11 cellular contexts compared by ENCODE assay signal in genomic region chr2:209472386-209472832, GRCh38. TPM values are rescaled to one million over a fixed set of nuclear protein-coding genes. Genes with fewer than 3 reads are reported as not detected.
A peak's percentile ranks its signal among the peaks of the same experiment; 100 is the strongest.
DNase-seq lines count a peak whose midpoint lies in the region; ATAC-seq, FAIRE-seq and TF ChIP-seq lines count a peak whose summit lies in the region.
"Had no signal": no experiment of that assay in that cellular context is flagged by ENCODE, and none has a peak within 500 bp of the region (broad histone marks: within the 10 kb centered on the region; RNA-seq: fewer than 3 reads in every experiment).

No MANE protein-coding gene starts in this region.

- peak overlapping the region; percentile 57 for H2AFZ ChIP-seq in SK-N-SH (ENCODE audit: low read depth)

- H3K36me3 ChIP-seq in BJ (ENCODE audit: control insufficient read depth, insufficient read depth, low read length) (no peaks in the 10 kb centered on the region), SK-N-SH (replicated peaks in 1 of 2; ENCODE audit: control insufficient read depth in 1 of 2, insufficient read depth in 2 of 2, low read length in 1 of 2) (no peaks in the 10 kb centered on the region)

- TF ChIP-seq CTCF in BJ (IDR thresholded peaks at IDR 0.05; ENCODE audit: insufficient read depth, low read depth, low read length) (no peak), SK-N-SH (IDR thresholded peaks at IDR 0.05) (no peak)

- H3K9ac ChIP-seq in SK-N-SH: no peak overlapping the region

- POLR2A ChIA-PET in BJ (lab: Charles Lee) (no interaction called here), SK-N-SH (lab: Yijun Ruan, JAX) (no interaction called here)
- POLR2A ChIA-PET in naive thymus-derived CD8-positive, alpha-beta T cell (lab: Charles Lee): no interaction called here

- H3K4me2 ChIP-seq in SK-N-SH: peak overlapping the region; percentile 5; the same call in 1 of the 2 replicates

- H3K4me1 ChIP-seq in SK-N-SH (ENCODE audit: control insufficient read depth in 1 of 2, insufficient read depth in 2 of 2, low read depth in 1 of 2, low read length in 1 of 2): peaks cover 7 to 46% of the 10 kb centered on the region in 2 experiments

- H3K36me3 Mint-ChIP-seq in naive thymus-derived CD8-positive, alpha-beta T cell: no peaks in the 10 kb centered on the region
- H3K36me3 Mint-ChIP-seq in activated naive CD4-positive, alpha-beta T cell treated with anti-CD3 and anti-CD28 coated beads, Interleukin-2, amount 50 U/mL, for 72 hours: no peaks in the 10 kb centered on the region
- H3K36me3 Mint-ChIP-seq: naive B cell had no signal

- H3K4me3 ChIP-seq in BJ (ENCODE audit: low read depth, low read length) (no peak overlapping the region), SK-N-SH (ENCODE audit: low read depth in 2 of 2, low read length in 1 of 2) (no peak overlapping the region)

- no peak for TF ChIP-seq EP300 in SK-N-SH (IDR thresholded peaks at IDR 0.05; ENCODE audit: borderline replicate concordance in 1 of 2, low read depth in 1 of 2, low read length in 1 of 2)

- no peak for ATAC-seq in naive thymus-derived CD8-positive, alpha-beta T cell
- ATAC-seq in HG02571 (IDR thresholded peaks at IDR 0.05; ENCODE audit: unreplicated experiment) (no peak), GM18520 (IDR thresholded peaks at IDR 0.05; ENCODE audit: unreplicated experiment) (no peak)
- no peak for ATAC-seq in activated naive CD4-positive, alpha-beta T cell treated with anti-CD3 and anti-CD28 coated beads, Interleukin-2, amount 50 U/mL, for 72 hours

- H3K9me3 ChIP-seq in SK-N-SH: no peaks in the 10 kb centered on the region

- H3K79me2 ChIP-seq in SK-N-SH (ENCODE audit: insufficient read depth): no peaks in the 10 kb centered on the region

- peak; percentile 87 for FAIRE-seq in islet of Langerhans (lab: Jason Lieb, UNC)

- H4K20me1 ChIP-seq in SK-N-SH (ENCODE audit: insufficient read depth): no peaks in the 10 kb centered on the region

- peaks cover 0 to 13% (median 6%) of the 10 kb centered on the region in 5 donors for H3K27me3 Mint-ChIP-seq in naive thymus-derived CD8-positive, alpha-beta T cell
- H3K27me3 Mint-ChIP-seq: activated B cell treated with CpG ODN at 0.5 μM for 24 hours, naive B cell had no signal

- H3K9me2 ChIP-seq in SK-N-SH: no peaks in the 10 kb centered on the region

- DNase-seq in BJ (ENCODE audit: low read depth) (peak; percentile 41), NCI-H1436 (lab: John Stamatoyannopoulos, UW) (peak; percentile 64), SK-N-SH (no peak)
- no peak for DNase-seq in naive thymus-derived CD8-positive, alpha-beta T cell
- DNase-seq in activated naive CD4-positive, alpha-beta T cell treated with anti-CD3 and anti-CD28 coated beads, Interleukin-2, amount 50 U/mL, for 72 hours (ENCODE audit: low spot score in 2 of 2): no peak
- DNase-seq: activated B cell treated with CpG ODN at 0.5 μM for 24 hours, DND-41, naive B cell had no signal

- H3K9me3 Mint-ChIP-seq in naive thymus-derived CD8-positive, alpha-beta T cell: peaks cover 0 to 3% (median 0%) of the 10 kb centered on the region in 9 donors
- peaks cover 0 to 1% of the 10 kb centered on the region in 2 donors for H3K9me3 Mint-ChIP-seq in activated naive CD4-positive, alpha-beta T cell treated with anti-CD3 and anti-CD28 coated beads, Interleukin-2, amount 50 U/mL, for 72 hours
- H3K9me3 Mint-ChIP-seq: activated B cell treated with CpG ODN at 0.5 μM for 24 hours, naive B cell had no signal

- H3K27me3 ChIP-seq in BJ (ENCODE audit: control insufficient read depth, insufficient read depth, low read length) (no peaks in the 10 kb centered on the region), SK-N-SH (ENCODE audit: insufficient read depth) (no peaks in the 10 kb centered on the region)

- H3F3A ChIP-seq in SK-N-SH (replicated peaks; ENCODE audit: insufficient read depth): peaks cover 28% of the 10 kb centered on the region

- no peak overlapping the region for H3K4me3 Mint-ChIP-seq in naive thymus-derived CD8-positive, alpha-beta T cell
- H3K4me3 Mint-ChIP-seq: activated B cell treated with CpG ODN at 0.5 μM for 24 hours, naive B cell had no signal

- CTCF ChIA-PET in BJ (lab: Yijun Ruan, JAX) (interaction anchor here (1.1 kb wide), 1 partner anchor 9 kb away, joined by 3 read pairs; no protein-coding TSS in a partner anchor), SK-N-SH (lab: Yijun Ruan, JAX) (interaction anchor here (1.2 kb wide), 1 partner anchor 10 kb away, joined by 3 read pairs; no protein-coding TSS in a partner anchor)

- H3K4me1 Mint-ChIP-seq in naive thymus-derived CD8-positive, alpha-beta T cell: no peaks in the 10 kb centered on the region
- H3K4me1 Mint-ChIP-seq: activated B cell treated with CpG ODN at 0.5 μM for 24 hours, naive B cell had no signal

- no peak for TF ChIP-seq RAD21 in SK-N-SH (IDR thresholded peaks at IDR 0.05; ENCODE audit: low read length)

- H3K27ac ChIP-seq in SK-N-SH (ENCODE audit: low read depth in 2 of 2, low read length in 1 of 2): peak overlapping the region in 1 of 2 experiments; percentile 66; a peak in 3 of 4 replicates

- H3K27ac Mint-ChIP-seq in naive thymus-derived CD8-positive, alpha-beta T cell: no peak overlapping the region
- no peak overlapping the region for H3K27ac Mint-ChIP-seq in activated naive CD4-positive, alpha-beta T cell treated with anti-CD3 and anti-CD28 coated beads, Interleukin-2, amount 50 U/mL, for 72 hours
- H3K27ac Mint-ChIP-seq: activated B cell treated with CpG ODN at 0.5 μM for 24 hours had no signal

- 51% methylated on average over 3 of the region's 3 CpGs for WGBS in SK-N-SH (ENCODE audit: low lambda C conversion rate)

TF ChIP-seq in SK-N-SH, 30 proteins besides CTCF, POLR2A, EP300 and RAD21:
- TF ChIP-seq USF1 (IDR thresholded peaks at IDR 0.05; ENCODE audit: borderline replicate concordance, low read depth) (no peak), RXRA (IDR thresholded peaks at IDR 0.05; ENCODE audit: borderline replicate concordance, low read depth) (no peak), JUND (IDR thresholded peaks at IDR 0.05) (no peak), POLR2AphosphoS5 (IDR thresholded peaks at IDR 0.05; ENCODE audit: low read depth, low read length) (no peak), RCOR1 (IDR thresholded peaks at IDR 0.05; ENCODE audit: low read length) (no peak), GABPA (IDR thresholded peaks at IDR 0.05; ENCODE audit: low read depth) (no peak), FOSL2 (IDR thresholded peaks at IDR 0.05; ENCODE audit: borderline replicate concordance, low read depth) (0 out of 2 replicates have a peak, but pooled peaks have one; percentile 5), SIN3A (IDR thresholded peaks at IDR 0.05; ENCODE audit: borderline replicate concordance, low read depth, low read length) (no peak), PBX3 (IDR thresholded peaks at IDR 0.05) (0 out of 2 replicates have a peak, but pooled peaks have one; percentile 16)

RNA-seq across cellular contexts. Expression of gene MAP2, which starts 48.6 kb away (rescaled TPM):
- polyA plus RNA-seq in BJ (2011; rRNA removed) (3.5 and 3.7 TPM in 2 replicates), SK-N-SH (2012; rRNA removed) (7.8 and 11.1 TPM in 2 replicates)
- 7.3 and 10.5 TPM in 2 replicates for polyA minus RNA-seq in BJ (2011; rRNA and poly(A)+ RNA removed)
- polyA plus RNA-seq in SK-N-SH (2012; cell fraction: cytosol; rRNA removed): 10.0 and 10.6 TPM in 2 replicates
- 9.4 and 21.8 TPM in 2 replicates for polyA plus RNA-seq in SK-N-SH (2012; cell fraction: nucleus; rRNA removed)
- under 1 TPM; 0.26 to 0.47 TPM for total RNA-seq in naive thymus-derived CD8-positive, alpha-beta T cell
- not detected for polyA plus RNA-seq in naive thymus-derived CD8-positive, alpha-beta T cell
- total RNA-seq in activated naive CD4-positive, alpha-beta T cell treated with anti-CD3 and anti-CD28 coated beads, Interleukin-2, amount 50 U/mL, for 72 hours: under 1 TPM; 0.18 to 0.33 TPM

Comparison
In these comparisons a context has a peak if more than half of its experiments do, and no peak if none do; other contexts are left out.
1. DNase-seq: peak in BJ (single experiment) and NCI-H1436 (single experiment); none in SK-N-SH (single experiment), naive thymus-derived CD8-positive, alpha-beta T cell (0 of 10) and activated naive CD4-positive, alpha-beta T cell treated with anti-CD3 and anti-CD28 coated beads, Interleukin-2, amount 50 U/mL, for 72 hours (0 of 2).